19 cellular contexts compared by ENCODE assay signal in the genomic region with DNA sequence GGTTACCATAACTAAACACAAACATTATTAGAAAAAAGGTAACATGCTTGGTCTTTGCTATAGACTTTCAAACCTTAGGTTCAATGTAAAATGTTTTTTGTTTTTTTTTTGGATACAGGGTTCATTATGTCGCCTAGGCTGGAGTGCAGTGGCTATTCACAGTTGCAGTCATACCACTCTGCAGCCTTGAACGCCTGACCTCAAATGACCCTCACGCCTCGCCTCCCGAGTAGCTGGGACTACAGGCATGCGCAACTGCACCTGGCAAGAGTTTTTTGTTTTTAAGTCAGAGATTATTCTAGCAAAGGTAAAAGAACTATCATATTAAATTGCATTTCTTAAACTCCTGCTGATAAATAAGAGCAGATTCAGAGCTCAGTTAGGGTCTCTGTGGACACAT. TPM values are rescaled to one million over a fixed set of nuclear protein-coding genes. Genes with fewer than 3 reads are reported as not detected.
"Had no signal": no experiment of that assay in that cellular context is flagged by ENCODE, and none has a peak within 500 bp of the region (broad histone marks: within the 10 kb centered on the region; RNA-seq: fewer than 3 reads in every experiment).

No MANE protein-coding gene starts in this region.

- H3K27ac ChIP-seq: colonic mucosa, esophagus squamous epithelium, psoas muscle, tibial artery had no signal

- H3K4me3 ChIP-seq: colonic mucosa, esophagus squamous epithelium, mucosa of descending colon, psoas muscle, tibial artery had no signal

- H3K27me3 ChIP-seq: colonic mucosa, esophagus squamous epithelium, tibial artery had no signal

- H3K36me3 ChIP-seq: colonic mucosa, esophagus squamous epithelium, tibial artery had no signal

- ATAC-seq: activated CD8-positive, alpha-beta memory T cell treated with anti-CD3 and anti-CD28 coated beads, Interleukin-2, amount 10 ng/mL, durations not matched to agents 7 days and 5 days; mucosa of descending colon; natural killer cell; stimulated activated effector memory CD8-positive, alpha-beta T cell treated with anti-CD3 and anti-CD28 coated beads, Interleukin-12 subunit alpha, Interleukin-12 subunit beta, amount 100 ng/mL, for 72 hours had no signal

- H3K9me3 ChIP-seq: colonic mucosa, esophagus squamous epithelium, mucosa of descending colon, psoas muscle, tibial artery had no signal

- H3K4me1 ChIP-seq: colonic mucosa, tibial artery had no signal

- DNase-seq: activated CD4-positive, alpha-beta T cell treated with anti-CD3 and anti-CD28 coated beads, Interleukin-2, amount 50 U/mL, for 48 hours; activated CD8-positive, alpha-beta memory T cell treated with anti-CD3 and anti-CD28 coated beads, Interleukin-2, amount 10 ng/mL, durations not matched to agents 7 days and 5 days; activated naive CD4-positive, alpha-beta T cell treated with anti-CD3 and anti-CD28 coated beads, Interleukin-2, amount 10 ng/mL, durations not matched to agents 7 days and 5 days; activated T-cell treated with anti-CD3 and anti-CD28 coated beads, Interleukin-2, amount 50 U/mL, for 1 hour; caudate nucleus; colonic mucosa; esophagus squamous epithelium; kidney glomerular epithelial cell; mucosa of descending colon; natural killer cell; psoas muscle; stimulated activated CD4-positive, alpha-beta T cell treated with anti-CD3 and anti-CD28 coated beads, Interleukin-12 subunit alpha, Interleukin-12 subunit beta, amount 100 ng/mL, for 4 hours; stimulated activated CD4-positive, alpha-beta T cell treated with anti-CD3 and anti-CD28 coated beads, Interleukin-2, amount 100 ng/mL, for 24 hours; tibial artery had no signal

RNA-seq across cellular contexts. Expression of gene NR5A1, which starts 55.1 kb away (rescaled TPM):
- total RNA-seq: activated CD8-positive, alpha-beta memory T cell treated with anti-CD3 and anti-CD28 coated beads, Interleukin-2, amount 10 ng/mL, durations not matched to agents 7 days and 5 days; activated T-helper 2 cell treated with anti-CD3 and anti-CD28 coated beads, Interferon-gamma antibody, Interleukin-2, Interleukin-4, amounts not matched to agents 10 μg/mL and 5 μg/mL and 100 μg/mL, durations not matched to agents 14 hours and 24 hours and 36 hours; esophagus squamous epithelium; fibroblast of villous mesenchyme; natural killer cell; omental fat pad; T-helper 1 cell treated with Interleukin-12 subunit alpha and Interleukin-12 subunit beta and Interleukin-4 antibody, amounts not matched to agents 30 ng/mL and 1 ng/mL, for 36 hours had no signal
